ENCODE assay signal across 1 cellular context in genomic region chr20:30376767-30377658, GRCh38.
A peak's percentile ranks its signal among the peaks of the same experiment; 100 is the strongest.
TF ChIP-seq lines count a peak whose summit lies in the region.

No MANE protein-coding gene starts in this region.

TF ChIP-seq in HepG2, 621 proteins besides CTCF, POLR2A, EP300 and RAD21 (continued from another document and continues in another):
- TF ChIP-seq, protein P1, sequence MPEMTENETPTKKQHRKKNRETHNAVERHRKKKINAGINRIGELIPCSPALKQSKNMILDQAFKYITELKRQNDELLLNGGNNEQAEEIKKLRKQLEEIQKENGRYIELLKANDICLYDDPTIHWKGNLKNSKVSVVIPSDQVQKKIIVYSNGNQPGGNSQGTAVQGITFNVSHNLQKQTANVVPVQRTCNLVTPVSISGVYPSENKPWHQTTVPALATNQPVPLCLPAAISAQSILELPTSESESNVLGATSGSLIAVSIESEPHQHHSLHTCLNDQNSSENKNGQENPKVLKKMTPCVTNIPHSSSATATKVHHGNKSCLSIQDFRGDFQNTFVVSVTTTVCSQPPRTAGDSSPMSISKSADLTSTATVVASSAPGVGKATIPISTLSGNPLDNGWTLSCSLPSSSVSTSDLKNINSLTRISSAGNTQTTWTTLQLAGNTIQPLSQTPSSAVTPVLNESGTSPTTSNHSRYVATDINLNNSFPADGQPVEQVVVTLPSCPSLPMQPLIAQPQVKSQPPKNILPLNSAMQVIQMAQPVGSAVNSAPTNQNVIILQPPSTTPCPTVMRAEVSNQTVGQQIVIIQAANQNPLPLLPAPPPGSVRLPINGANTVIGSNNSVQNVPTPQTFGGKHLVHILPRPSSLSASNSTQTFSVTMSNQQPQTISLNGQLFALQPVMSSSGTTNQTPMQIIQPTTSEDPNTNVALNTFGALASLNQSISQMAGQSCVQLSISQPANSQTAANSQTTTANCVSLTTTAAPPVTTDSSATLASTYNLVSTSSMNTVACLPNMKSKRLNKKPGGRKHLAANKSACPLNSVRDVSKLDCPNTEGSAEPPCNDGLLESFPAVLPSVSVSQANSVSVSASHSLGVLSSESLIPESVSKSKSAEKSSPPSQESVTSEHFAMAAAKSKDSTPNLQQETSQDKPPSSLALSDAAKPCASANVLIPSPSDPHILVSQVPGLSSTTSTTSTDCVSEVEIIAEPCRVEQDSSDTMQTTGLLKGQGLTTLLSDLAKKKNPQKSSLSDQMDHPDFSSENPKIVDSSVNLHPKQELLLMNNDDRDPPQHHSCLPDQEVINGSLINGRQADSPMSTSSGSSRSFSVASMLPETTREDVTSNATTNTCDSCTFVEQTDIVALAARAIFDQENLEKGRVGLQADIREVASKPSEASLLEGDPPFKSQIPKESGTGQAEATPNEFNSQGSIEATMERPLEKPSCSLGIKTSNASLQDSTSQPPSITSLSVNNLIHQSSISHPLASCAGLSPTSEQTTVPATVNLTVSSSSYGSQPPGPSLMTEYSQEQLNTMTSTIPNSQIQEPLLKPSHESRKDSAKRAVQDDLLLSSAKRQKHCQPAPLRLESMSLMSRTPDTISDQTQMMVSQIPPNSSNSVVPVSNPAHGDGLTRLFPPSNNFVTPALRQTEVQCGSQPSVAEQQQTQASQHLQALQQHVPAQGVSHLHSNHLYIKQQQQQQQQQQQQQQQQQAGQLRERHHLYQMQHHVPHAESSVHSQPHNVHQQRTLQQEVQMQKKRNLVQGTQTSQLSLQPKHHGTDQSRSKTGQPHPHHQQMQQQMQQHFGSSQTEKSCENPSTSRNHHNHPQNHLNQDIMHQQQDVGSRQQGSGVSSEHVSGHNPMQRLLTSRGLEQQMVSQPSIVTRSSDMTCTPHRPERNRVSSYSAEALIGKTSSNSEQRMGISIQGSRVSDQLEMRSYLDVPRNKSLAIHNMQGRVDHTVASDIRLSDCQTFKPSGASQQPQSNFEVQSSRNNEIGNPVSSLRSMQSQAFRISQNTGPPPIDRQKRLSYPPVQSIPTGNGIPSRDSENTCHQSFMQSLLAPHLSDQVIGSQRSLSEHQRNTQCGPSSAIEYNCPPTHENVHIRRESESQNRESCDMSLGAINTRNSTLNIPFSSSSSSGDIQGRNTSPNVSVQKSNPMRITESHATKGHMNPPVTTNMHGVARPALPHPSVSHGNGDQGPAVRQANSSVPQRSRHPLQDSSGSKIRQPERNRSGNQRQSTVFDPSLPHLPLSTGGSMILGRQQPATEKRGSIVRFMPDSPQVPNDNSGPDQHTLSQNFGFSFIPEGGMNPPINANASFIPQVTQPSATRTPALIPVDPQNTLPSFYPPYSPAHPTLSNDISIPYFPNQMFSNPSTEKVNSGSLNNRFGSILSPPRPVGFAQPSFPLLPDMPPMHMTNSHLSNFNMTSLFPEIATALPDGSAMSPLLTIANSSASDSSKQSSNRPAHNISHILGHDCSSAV (CRISPR knock-in tag; IDR thresholded peaks at IDR 0.05; ENCODE audit: borderline replicate concordance): no peak
- TF ChIP-seq ZNF614 (CRISPR knock-in tag; IDR thresholded peaks at IDR 0.05; ENCODE audit: borderline replicate concordance) (peak; percentile 64; the same call in 1 of the 2 replicates), ZFP1 (CRISPR knock-in tag; IDR thresholded peaks at IDR 0.05) (peak; percentile 76; the same call in 1 of the 2 replicates), ZNF253 (CRISPR knock-in tag; IDR thresholded peaks at IDR 0.05; ENCODE audit: borderline replicate concordance) (no peak; the same call in 1 of the 2 replicates), ZNF30 (CRISPR knock-in tag; IDR thresholded peaks at IDR 0.05) (0 out of 2 replicates have a peak, but pooled peaks have one; percentile 23), MYNN (CRISPR knock-in tag; IDR thresholded peaks at IDR 0.05; ENCODE audit: low read depth) (no peak), ZNF343 (CRISPR knock-in tag; IDR thresholded peaks at IDR 0.05) (0 out of 2 replicates have a peak, but pooled peaks have one; percentile 66), NKX3-1 (CRISPR knock-in tag; IDR thresholded peaks at IDR 0.05) (peak; percentile 86; the same call in 1 of the 2 replicates), ZNF724P (CRISPR knock-in tag; IDR thresholded peaks at IDR 0.05; ENCODE audit: borderline replicate concordance) (peak; percentile 77; the same call in 1 of the 2 replicates), MAFG (CRISPR knock-in tag; IDR thresholded peaks at IDR 0.05) (no peak), ZNF788 (CRISPR knock-in tag; IDR thresholded peaks at IDR 0.05; ENCODE audit: borderline replicate concordance) (peak; percentile 69; the same call in 1 of the 2 replicates), ZNF556 (CRISPR knock-in tag; IDR thresholded peaks at IDR 0.05; ENCODE audit: borderline replicate concordance) (peak; percentile 62; the same call in 1 of the 2 replicates), ZNF615 (CRISPR knock-in tag; IDR thresholded peaks at IDR 0.05; ENCODE audit: borderline replicate concordance) (no peak), DNMT3B (CRISPR knock-in tag; conservative IDR thresholded peaks at IDR 0.05) (peak; percentile 94; the same call in 1 of the 2 replicates), ZNF839 (CRISPR knock-in tag; IDR thresholded peaks at IDR 0.05; ENCODE audit: borderline replicate concordance) (no peak), EEA1 (CRISPR knock-in tag; IDR thresholded peaks at IDR 0.05; ENCODE audit: borderline replicate concordance) (peak; percentile 93; the same call in 1 of the 2 replicates), ZNF605 (CRISPR knock-in tag; IDR thresholded peaks at IDR 0.05) (peak; percentile 17; the same call in 1 of the 2 replicates), REL (CRISPR knock-in tag; conservative IDR thresholded peaks at IDR 0.05) (no peak), ZNF431 (CRISPR knock-in tag; IDR thresholded peaks at IDR 0.05; ENCODE audit: borderline replicate concordance, low read depth) (0 out of 2 replicates have a peak, but pooled peaks have one; percentile 72), ZBTB21 (CRISPR knock-in tag; IDR thresholded peaks at IDR 0.05) (no peak; the same call in 1 of the 2 replicates), HDAC2 (CRISPR knock-in tag; IDR thresholded peaks at IDR 0.05) (peak; percentile 57; the same call in 1 of the 2 replicates), ZNF20 (CRISPR knock-in tag; IDR thresholded peaks at IDR 0.05) (no peak), ZBTB8A (CRISPR knock-in tag; IDR thresholded peaks at IDR 0.05; ENCODE audit: borderline replicate concordance, low read depth) (no peak), E2F5 (CRISPR knock-in tag; conservative IDR thresholded peaks at IDR 0.05) (no peak; the same call in 1 of the 2 replicates), BCL3 (CRISPR knock-in tag; IDR thresholded peaks at IDR 0.05) (peak; percentile 37; the same call in 1 of the 2 replicates), YEATS2 (CRISPR knock-in tag; IDR thresholded peaks at IDR 0.05; ENCODE audit: borderline replicate concordance) (peak; percentile 93), ZSCAN29 (CRISPR knock-in tag; conservative IDR thresholded peaks at IDR 0.05) (peak; percentile 36), MEIS2 (CRISPR knock-in tag; IDR thresholded peaks at IDR 0.05) (no peak; the same call in 1 of the 2 replicates), GATA4 (IDR thresholded peaks at IDR 0.05; ENCODE audit: borderline replicate concordance, low read depth) (no peak; the same call in 1 of the 2 replicates), ZNF670 (CRISPR knock-in tag; IDR thresholded peaks at IDR 0.05; ENCODE audit: borderline replicate concordance) (peak; percentile 91), CBX2 (IDR thresholded peaks at IDR 0.05; ENCODE audit: low read depth, low read length) (no peak), CBX2 (CRISPR knock-in tag; IDR thresholded peaks at IDR 0.05; ENCODE audit: low read depth) (0 out of 2 replicates have a peak, but pooled peaks have one; percentile 30), AHDC1 (CRISPR knock-in tag; IDR thresholded peaks at IDR 0.05; ENCODE audit: borderline replicate concordance) (peak; percentile 47; the same call in 1 of the 2 replicates), CERS6 (CRISPR knock-in tag; IDR thresholded peaks at IDR 0.05) (no peak), POGZ (CRISPR knock-in tag; IDR thresholded peaks at IDR 0.05) (peak; percentile 99), SATB2 (CRISPR knock-in tag; IDR thresholded peaks at IDR 0.05) (peak; percentile 51; the same call in 1 of the 2 replicates), ZMYM3 (CRISPR knock-in tag; IDR thresholded peaks at IDR 0.05) (peak; percentile 62; the same call in 1 of the 2 replicates), KLF12 (CRISPR knock-in tag; IDR thresholded peaks at IDR 0.05; ENCODE audit: borderline replicate concordance) (no peak; the same call in 1 of the 2 replicates), SOX5 (CRISPR knock-in tag; IDR thresholded peaks at IDR 0.05; ENCODE audit: borderline replicate concordance) (peak; percentile 28; the same call in 1 of the 2 replicates), PBX2 (CRISPR knock-in tag; IDR thresholded peaks at IDR 0.05) (0 out of 2 replicates have a peak, but pooled peaks have one; percentile 30), ZNF333 (CRISPR knock-in tag; IDR thresholded peaks at IDR 0.05; ENCODE audit: borderline replicate concordance) (no peak), ZNF749 (CRISPR knock-in tag; IDR thresholded peaks at IDR 0.05; ENCODE audit: borderline replicate concordance) (peak; percentile 69; the same call in 1 of the 2 replicates), HOXD1 (CRISPR knock-in tag; IDR thresholded peaks at IDR 0.05) (no peak), ETV6 (CRISPR knock-in tag; conservative IDR thresholded peaks at IDR 0.05) (no peak)
- TF ChIP-seq, protein P2, sequence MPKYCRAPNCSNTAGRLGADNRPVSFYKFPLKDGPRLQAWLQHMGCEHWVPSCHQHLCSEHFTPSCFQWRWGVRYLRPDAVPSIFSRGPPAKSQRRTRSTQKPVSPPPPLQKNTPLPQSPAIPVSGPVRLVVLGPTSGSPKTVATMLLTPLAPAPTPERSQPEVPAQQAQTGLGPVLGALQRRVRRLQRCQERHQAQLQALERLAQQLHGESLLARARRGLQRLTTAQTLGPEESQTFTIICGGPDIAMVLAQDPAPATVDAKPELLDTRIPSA (CRISPR knock-in tag; IDR thresholded peaks at IDR 0.05; ENCODE audit: borderline replicate concordance): peak; percentile 92
